8 cellular contexts compared by ENCODE assay signal in the genomic region with DNA sequence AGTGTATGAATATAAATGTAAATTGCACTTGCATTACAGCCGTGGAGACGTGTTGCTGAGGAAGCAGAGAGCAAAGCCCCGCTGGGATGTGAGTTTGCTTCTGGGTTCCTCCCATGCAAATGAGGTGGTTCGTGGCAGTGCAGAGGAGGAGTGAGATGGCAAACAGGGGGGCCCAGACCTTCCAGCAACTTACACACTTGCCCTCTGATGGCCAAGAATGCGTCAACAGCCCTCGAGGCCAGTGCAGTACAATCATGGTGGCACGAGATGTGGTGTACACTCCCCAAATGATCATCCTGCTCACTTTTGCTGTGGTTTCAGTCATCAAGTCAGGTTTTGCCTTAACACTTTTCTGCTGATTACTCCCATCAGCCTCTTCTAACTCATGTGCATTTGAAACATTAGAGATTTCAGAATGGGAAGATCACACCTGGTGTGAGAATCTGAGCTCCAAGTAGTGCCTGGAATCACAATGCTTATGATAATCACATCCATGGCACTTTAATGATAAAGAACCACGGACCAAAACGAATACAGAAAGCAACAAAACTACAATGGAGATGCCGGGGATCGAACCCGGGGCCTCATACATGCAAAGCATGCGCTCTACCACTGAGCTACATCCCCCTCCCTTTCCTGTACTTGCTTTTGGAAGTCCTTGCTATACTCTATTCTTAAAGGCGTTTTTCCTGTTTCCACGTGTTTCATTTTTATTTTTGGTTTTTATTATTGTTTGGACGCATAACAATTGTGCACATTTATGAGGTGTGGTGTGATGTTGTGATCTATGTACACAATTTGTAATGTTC. TPM values are rescaled to one million over a fixed set of nuclear protein-coding genes. Genes with fewer than 3 reads are reported as not detected.
DNase-seq lines count a peak whose midpoint lies in the region; ATAC-seq and TF ChIP-seq lines count a peak whose summit lies in the region.

No MANE protein-coding gene starts in this region.

- H3F3A ChIP-seq in GM23338 (replicated peaks; ENCODE audit: low read depth), result peaks cover 3% of the 10 kb centered on the region; the same call in 1 of the 2 replicates

- H3K9me3 ChIP-seq in ES-I3 (ENCODE audit: control insufficient read depth, insufficient read depth, low read length), result no peaks in the 10 kb centered on the region
- H3K9me3 ChIP-seq in MG63, result no peaks in the 10 kb centered on the region
- H3K9me3 ChIP-seq in heart right ventricle, result no peaks in the 10 kb centered on the region
- H3K9me3 ChIP-seq in sigmoid colon, result no peaks in the 10 kb centered on the region

- TF ChIP-seq EP300 in sigmoid colon (IDR thresholded peaks at IDR 0.05), result no peak

- no peaks in the 10 kb centered on the region for H4K20me1 ChIP-seq in GM23338 (replicated peaks; ENCODE audit: insufficient read depth)

- no peaks in the 10 kb centered on the region for H3K9me2 ChIP-seq in GM23338 (ENCODE audit: insufficient read depth)

- peak overlapping the region; percentile 54 for H3K9ac ChIP-seq in ES-I3 (ENCODE audit: low read depth, low read length)

- H3K4me1 ChIP-seq in ES-I3 (ENCODE audit: insufficient read depth, low read length) (peaks cover 19% of the 10 kb centered on the region), GM23338 (ENCODE audit: insufficient read depth) (peaks cover 39% of the 10 kb centered on the region), heart right ventricle (peaks cover 8 to 55% (median 41%) of the 10 kb centered on the region in 9 donors), sigmoid colon (peaks cover 2 to 45% (median 35%) of the 10 kb centered on the region in 4 donors)

- DNase-seq in GM23338 (ENCODE audit: low spot score) (peak; percentile 76), MG63 (peak; percentile 57), heart right ventricle (peak; percentile 44 to 51), sigmoid colon (peak; percentile 72), NCI-H1092 (lab: John Stamatoyannopoulos, UW) (no peak), NCI-H1105 (lab: John Stamatoyannopoulos, UW) (no peak)
- peak; percentile 90 for DNase-seq in activated effector memory CD4-positive, alpha-beta T cell treated with anti-CD3 and anti-CD28 coated beads, Interleukin-2, amount 50 U/mL, for 16 hours

- H3K27me3 ChIP-seq in GM23338 (ENCODE audit: insufficient read depth) (no peaks in the 10 kb centered on the region), MG63 (no peaks in the 10 kb centered on the region), heart right ventricle (no peaks in the 10 kb centered on the region), sigmoid colon (no peaks in the 10 kb centered on the region)

- H3K4me1 Mint-ChIP-seq in GM23338, result peaks cover 60% of the 10 kb centered on the region

- H3K4me2 ChIP-seq in GM23338, result peak overlapping the region; percentile 75

- 23 to 27% methylated on average over 16 of the region's 16 CpGs for WGBS in heart right ventricle, 2 donors
- WGBS in sigmoid colon, 2 donors, result 15 to 30% methylated on average over 16 of the region's 16 CpGs

- intact Hi-C loops in heart right ventricle (cut with DNase I), result no loop called here
- intact Hi-C loops in sigmoid colon (cut with DNase I), result no loop called here

- H3K9me3 Mint-ChIP-seq in GM23338, result peaks cover 7% of the 10 kb centered on the region

- H2AFZ ChIP-seq in GM23338, result 0 out of 2 replicates have a peak overlapping the region, but pooled peaks have one; percentile 6

- H3K4me3 Mint-ChIP-seq in GM23338, result peak overlapping the region; percentile 74

- ATAC-seq in GM23338 (peak; percentile 27), heart right ventricle (peak in 2 of 8 donors; percentile 11 to 21)

- H3K79me2 ChIP-seq in GM23338 (replicated peaks; ENCODE audit: insufficient read depth), result no peaks in the 10 kb centered on the region

- H3K27ac ChIP-seq in GM23338 (ENCODE audit: low read depth), result peak overlapping the region; percentile 93
- H3K27ac ChIP-seq in heart right ventricle, result peak overlapping the region in 9 of 10 donors; percentile 49 to 100 (median 100)
- H3K27ac ChIP-seq in sigmoid colon, result peak overlapping the region; percentile 93 to 100 (median 98)

- peak overlapping the region; percentile 91 for H3K27ac Mint-ChIP-seq in GM23338

- peaks cover 26% of the 10 kb centered on the region for H3K27me3 Mint-ChIP-seq in GM23338 (ENCODE audit: insufficient read depth, low read depth, poor library complexity)

- H3K36me3 ChIP-seq in ES-I3 (ENCODE audit: insufficient read depth, low read length) (no peaks in the 10 kb centered on the region), GM23338 (ENCODE audit: insufficient read depth) (no peaks in the 10 kb centered on the region), MG63 (no peaks in the 10 kb centered on the region), heart right ventricle (no peaks in the 10 kb centered on the region), sigmoid colon (no peaks in the 10 kb centered on the region)

- H3K4me3 ChIP-seq in GM23338 (peak overlapping the region; percentile 52), MG63 (peak overlapping the region; percentile 55), heart right ventricle (peak overlapping the region in 9 of 10 donors; percentile 5 to 48 (median 36)), sigmoid colon (peak overlapping the region; percentile 12 to 29 (median 16))

- H3K36me3 Mint-ChIP-seq in GM23338 (ENCODE audit: low read depth), result no peaks in the 10 kb centered on the region; the same call in 2 of the 3 replicates

- TF ChIP-seq CTCF in GM23338 (conservative IDR thresholded peaks at IDR 0.05; ENCODE audit: low read depth in 2 of 2) (no peak), heart right ventricle (IDR thresholded peaks at IDR 0.05) (no peak), sigmoid colon (IDR thresholded peaks at IDR 0.05) (no peak)

- TF ChIP-seq POLR2A in sigmoid colon (IDR thresholded peaks at IDR 0.05), result no peak

TF ChIP-seq in GM23338, 12 proteins besides CTCF, POLR2A, EP300 and RAD21:
- TF ChIP-seq ZNF331 (CRISPR knock-in tag; IDR thresholded peaks at IDR 0.05; ENCODE audit: low read depth) (no peak), STAT1 (IDR thresholded peaks at IDR 0.05; ENCODE audit: unreplicated experiment) (no peak), POLR2AphosphoS5 (IDR thresholded peaks at IDR 0.05; ENCODE audit: low read depth) (no peak; the same call in 1 of the 2 replicates), ZNF114 (CRISPR knock-in tag; IDR thresholded peaks at IDR 0.05) (no peak)
- TF ChIP-seq, protein P1, sequence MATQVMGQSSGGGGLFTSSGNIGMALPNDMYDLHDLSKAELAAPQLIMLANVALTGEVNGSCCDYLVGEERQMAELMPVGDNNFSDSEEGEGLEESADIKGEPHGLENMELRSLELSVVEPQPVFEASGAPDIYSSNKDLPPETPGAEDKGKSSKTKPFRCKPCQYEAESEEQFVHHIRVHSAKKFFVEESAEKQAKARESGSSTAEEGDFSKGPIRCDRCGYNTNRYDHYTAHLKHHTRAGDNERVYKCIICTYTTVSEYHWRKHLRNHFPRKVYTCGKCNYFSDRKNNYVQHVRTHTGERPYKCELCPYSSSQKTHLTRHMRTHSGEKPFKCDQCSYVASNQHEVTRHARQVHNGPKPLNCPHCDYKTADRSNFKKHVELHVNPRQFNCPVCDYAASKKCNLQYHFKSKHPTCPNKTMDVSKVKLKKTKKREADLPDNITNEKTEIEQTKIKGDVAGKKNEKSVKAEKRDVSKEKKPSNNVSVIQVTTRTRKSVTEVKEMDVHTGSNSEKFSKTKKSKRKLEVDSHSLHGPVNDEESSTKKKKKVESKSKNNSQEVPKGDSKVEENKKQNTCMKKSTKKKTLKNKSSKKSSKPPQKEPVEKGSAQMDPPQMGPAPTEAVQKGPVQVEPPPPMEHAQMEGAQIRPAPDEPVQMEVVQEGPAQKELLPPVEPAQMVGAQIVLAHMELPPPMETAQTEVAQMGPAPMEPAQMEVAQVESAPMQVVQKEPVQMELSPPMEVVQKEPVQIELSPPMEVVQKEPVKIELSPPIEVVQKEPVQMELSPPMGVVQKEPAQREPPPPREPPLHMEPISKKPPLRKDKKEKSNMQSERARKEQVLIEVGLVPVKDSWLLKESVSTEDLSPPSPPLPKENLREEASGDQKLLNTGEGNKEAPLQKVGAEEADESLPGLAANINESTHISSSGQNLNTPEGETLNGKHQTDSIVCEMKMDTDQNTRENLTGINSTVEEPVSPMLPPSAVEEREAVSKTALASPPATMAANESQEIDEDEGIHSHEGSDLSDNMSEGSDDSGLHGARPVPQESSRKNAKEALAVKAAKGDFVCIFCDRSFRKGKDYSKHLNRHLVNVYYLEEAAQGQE (IDR thresholded peaks at IDR 0.05; ENCODE audit: unreplicated experiment), result no peak
- TF ChIP-seq, protein P2, sequence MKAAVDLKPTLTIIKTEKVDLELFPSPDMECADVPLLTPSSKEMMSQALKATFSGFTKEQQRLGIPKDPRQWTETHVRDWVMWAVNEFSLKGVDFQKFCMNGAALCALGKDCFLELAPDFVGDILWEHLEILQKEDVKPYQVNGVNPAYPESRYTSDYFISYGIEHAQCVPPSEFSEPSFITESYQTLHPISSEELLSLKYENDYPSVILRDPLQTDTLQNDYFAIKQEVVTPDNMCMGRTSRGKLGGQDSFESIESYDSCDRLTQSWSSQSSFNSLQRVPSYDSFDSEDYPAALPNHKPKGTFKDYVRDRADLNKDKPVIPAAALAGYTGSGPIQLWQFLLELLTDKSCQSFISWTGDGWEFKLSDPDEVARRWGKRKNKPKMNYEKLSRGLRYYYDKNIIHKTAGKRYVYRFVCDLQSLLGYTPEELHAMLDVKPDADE (IDR thresholded peaks at IDR 0.05), result 0 out of 2 replicates have a peak, but pooled peaks have one; percentile 15

RNA-seq across cellular contexts. Expression of a gene that starts 7.0 kb away (rescaled TPM):
- total RNA-seq in GM23338 (2014; rRNA removed; shearing (Covaris generic)), result 665 and 754 TPM in 2 replicates
- polyA plus RNA-seq in GM23338 (2016; fragmentation: Nextera tagmentation; extraction: Ambion mirVana) (511 and 519 TPM in 2 replicates), heart right ventricle (1,000 to 10,000 TPM; 1,225 to 1,619 TPM), sigmoid colon (1,000 to 10,000 TPM; 1,056 to 1,508 (median 1,064) TPM)
- 1,042 and 1,166 TPM in 2 replicates for total RNA-seq in MG63 (2014; rRNA removed; shearing (Covaris generic); ENCODE audit: low replicate concordance)
- total RNA-seq in heart right ventricle (1,000 to 10,000 TPM; 1,161 to 1,913 (median 1,447) TPM), sigmoid colon (1,000 to 10,000 TPM; 1,126 to 1,785 (median 1,332) TPM)

RNA-seq across cellular contexts. Expression of a gene that starts 57.7 kb away (rescaled TPM):
- 49.3 and 62.5 TPM in 2 replicates for total RNA-seq in GM23338 (2014; rRNA removed; shearing (Covaris generic))
- polyA plus RNA-seq in GM23338 (2016; fragmentation: Nextera tagmentation; extraction: Ambion mirVana) (31.0 TPM in 2 replicates), heart right ventricle (10 to 100 TPM in 1 of 2 donors, 1 to 10 TPM in 1; 8.7 to 11.6 TPM), sigmoid colon (10 to 100 TPM in 2 of 3 donors, 1 to 10 TPM in 1; 4.2 to 36.4 (median 16.2) TPM)
- 35.4 and 66.8 TPM in 2 replicates for total RNA-seq in MG63 (2014; rRNA removed; shearing (Covaris generic); ENCODE audit: low replicate concordance)
- total RNA-seq in heart right ventricle (10 to 100 TPM in 6 of 10 donors, 1 to 10 TPM in 4; 7.7 to 19.9 (median 11.9) TPM), sigmoid colon (10 to 100 TPM in 3 of 4 donors, 1 to 10 TPM in 1; 5.7 to 12.8 (median 10.8) TPM)

Comparison
In these comparisons a context has a peak if more than half of its experiments do, and no peak if none do; other contexts are left out.
1. DNase-seq: peak in GM23338 (single experiment), MG63 (single experiment), activated effector memory CD4-positive, alpha-beta T cell treated with anti-CD3 and anti-CD28 coated beads, Interleukin-2, amount 50 U/mL, for 16 hours (single experiment), heart right ventricle (2 of 2) and sigmoid colon (single experiment); none in NCI-H1092 (single experiment) and NCI-H1105 (single experiment).
2. Peak in every context shown above with its lines, with median percentiles within 50 percentile points of each other: H3K27ac ChIP-seq and H3K4me3 ChIP-seq.